ENCODE assay signal across 12 cellular contexts in genomic region chr6:140956567-140957306, GRCh38.
DNase-seq lines count a peak whose midpoint lies in the region; ATAC-seq and TF ChIP-seq lines count a peak whose summit lies in the region.
"Had no signal": no experiment of that assay in that cellular context is flagged by ENCODE, and none has a peak within 500 bp of the region (broad histone marks: within the 10 kb centered on the region; RNA-seq: fewer than 3 reads in every experiment).

No MANE protein-coding gene starts in this region.

- H3K4me3 ChIP-seq in epithelial cell of esophagus (ENCODE audit: low read length) = no peak overlapping the region
- no peak overlapping the region for H3K4me3 ChIP-seq in transverse colon
- H3K4me3 ChIP-seq: mucosa of descending colon, SJSA1, upper lobe of left lung had no signal

- no peaks in the 10 kb centered on the region for H3K9me3 ChIP-seq in transverse colon
- H3K9me3 ChIP-seq: mucosa of descending colon, SJSA1, upper lobe of left lung had no signal

- POLR2A ChIA-PET in GM10248 (lab: Yijun Ruan, JAX) = no interaction called here

- in situ Hi-C loops in transverse colon (cut with MboI; ENCODE audit: low pct_ligation_motif_present in 1 of 4, low pct_unique_long_range_greater_than_20kb in 1 of 4, low sequenced_read_pairs in 3 of 4) = no loop called here

- no peak overlapping the region for H3K27ac ChIP-seq in transverse colon
- H3K27ac ChIP-seq: SJSA1, upper lobe of left lung had no signal

- TF ChIP-seq CTCF in epithelial cell of esophagus (IDR thresholded peaks at IDR 0.05; ENCODE audit: insufficient read depth, low read depth, low read length, missing control alignments) (no peak), transverse colon (IDR thresholded peaks at IDR 0.05) (no peak), GM10248 (IDR thresholded peaks at IDR 0.05; ENCODE audit: control extremely low read depth, extremely low read depth, low read depth, missing control alignments) (no peak)

- H3K36me3 ChIP-seq in transverse colon = no peaks in the 10 kb centered on the region
- H3K36me3 ChIP-seq: SJSA1, upper lobe of left lung had no signal

- no peaks in the 10 kb centered on the region for H3K4me1 ChIP-seq in transverse colon
- H3K4me1 ChIP-seq: upper lobe of left lung had no signal

- intact Hi-C loops in transverse colon (cut with DNase I; ENCODE audit: low total_unique reads) = no loop called here

- ATAC-seq in GM21390 (IDR thresholded peaks at IDR 0.05; ENCODE audit: unreplicated experiment) = no peak
- ATAC-seq: mucosa of descending colon, sciatic nerve had no signal

- WGBS in transverse colon (ENCODE audit: low coverage in 1 of 2), 2 donors = 64 to 80% methylated on average over 1 to 3 of the region's 3 CpGs

- peak; percentile 0 for DNase-seq in A172 (ENCODE audit: low spot score)
- DNase-seq in LHCN-M2 (ENCODE audit: low read depth) = peak; percentile 54
- DNase-seq in NCI-H446 (lab: John Stamatoyannopoulos, UW) = peak; percentile 62 to 76
- peak; percentile 53 for DNase-seq in epithelial cell of esophagus (ENCODE audit: low read depth)
- DNase-seq in transverse colon = no peak
- no peak for DNase-seq in Kasumi-1 (lab: John Stamatoyannopoulos, UW)
- DNase-seq in GM10248 (ENCODE audit: extremely low spot score) = no peak
- DNase-seq: mucosa of descending colon, upper lobe of left lung had no signal

- no peak for TF ChIP-seq EP300 in transverse colon (IDR thresholded peaks at IDR 0.05; ENCODE audit: low read depth)

- CTCF ChIA-PET in GM10248 (lab: Yijun Ruan, JAX) = interaction anchor here (1.3 kb wide), 1 partner anchor 15 kb away, joined by 3 read pairs; no protein-coding TSS in a partner anchor

- no peak for TF ChIP-seq POLR2A in transverse colon (IDR thresholded peaks at IDR 0.05)

- H3K27me3 ChIP-seq in transverse colon = no peaks in the 10 kb centered on the region
- H3K27me3 ChIP-seq: SJSA1, upper lobe of left lung had no signal

Comparison
In these comparisons a context has a peak if more than half of its experiments do, and no peak if none do; other contexts are left out.
1. DNase-seq: peak in A172 (single experiment), LHCN-M2 (single experiment), NCI-H446 (2 of 2) and epithelial cell of esophagus (single experiment); none in transverse colon (single experiment), Kasumi-1 (0 of 2) and GM10248 (single experiment).